In the genomic region with DNA sequence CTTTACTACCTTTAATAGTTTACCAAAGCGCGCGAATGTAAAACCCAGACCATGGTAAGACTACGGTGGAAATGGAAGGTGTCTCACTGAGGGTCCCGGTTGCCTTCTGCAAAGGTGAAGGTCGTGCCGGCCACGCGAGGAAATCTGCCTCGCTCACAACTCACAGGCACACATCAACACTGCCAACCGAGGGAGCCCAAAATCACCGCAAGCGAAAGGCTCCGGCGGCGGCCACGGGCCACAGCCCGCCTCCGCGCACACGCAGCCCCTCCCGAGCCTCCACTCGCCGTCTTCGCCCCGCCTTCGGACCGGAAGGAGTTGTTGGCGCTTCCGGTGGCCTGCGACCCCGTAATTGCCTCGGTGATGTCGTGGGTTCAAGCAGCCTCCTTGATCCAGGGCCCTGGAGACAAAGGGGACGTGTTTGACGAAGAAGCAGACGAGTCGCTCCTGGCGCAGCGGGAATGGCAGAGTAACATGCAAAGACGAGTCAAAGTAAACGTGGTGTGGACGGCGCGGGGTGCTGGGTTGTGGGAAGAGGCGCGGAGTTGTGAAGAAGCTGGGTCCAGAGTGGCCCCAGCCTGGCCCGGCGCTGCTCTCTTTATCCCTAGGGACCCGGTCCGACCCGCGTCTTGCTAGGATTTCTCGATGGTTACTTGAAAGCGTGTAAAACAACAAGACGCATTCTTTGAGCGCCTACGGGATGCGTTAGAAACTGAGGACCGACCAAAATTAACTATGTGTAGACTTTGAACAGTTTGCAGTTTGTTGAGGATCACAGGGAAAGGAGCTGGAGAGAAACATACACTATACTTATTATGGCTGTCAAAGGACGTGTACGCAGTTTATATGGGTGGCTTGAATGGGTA, we compare ENCODE assay signal across 8 cellular contexts. TPM values are rescaled to one million over a fixed set of nuclear protein-coding genes. Genes with fewer than 3 reads are reported as not detected.
DNase-seq lines count a peak whose midpoint lies in the region; ATAC-seq and TF ChIP-seq lines count a peak whose summit lies in the region.

A gene with protein sequence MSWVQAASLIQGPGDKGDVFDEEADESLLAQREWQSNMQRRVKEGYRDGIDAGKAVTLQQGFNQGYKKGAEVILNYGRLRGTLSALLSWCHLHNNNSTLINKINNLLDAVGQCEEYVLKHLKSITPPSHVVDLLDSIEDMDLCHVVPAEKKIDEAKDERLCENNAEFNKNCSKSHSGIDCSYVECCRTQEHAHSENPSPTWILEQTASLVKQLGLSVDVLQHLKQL (plus strand): TSS at position 349 of the 866 bp plus-strand sequence. CDS start 15 bp downstream, at position 364.

- DNase-seq in G401 (ENCODE audit: low spot score) (peak; percentile 88), HAP-1 (ENCODE audit: low spot score in 2 of 2) (peak; percentile 83 to 92), MG63 (peak; percentile 83), SJCRH30 (peak; percentile 90), foreskin keratinocyte (peak in 1 of 2 donors; percentile 60), neural progenitor cell (ENCODE audit: low spot score) (peak; percentile 90), stromal cell of bone marrow (ENCODE audit: low read depth) (peak; percentile 49)
- peak; percentile 76 for DNase-seq in activated gamma-delta T cell treated with anti-CD3 and anti-CD28 coated beads, Interleukin-2, amount 50 U/mL, for 16 hours (ENCODE audit: low read depth)

- peaks cover 13% of the 10 kb centered on the region for H3K4me1 Mint-ChIP-seq in neural progenitor cell

- H3K27ac Mint-ChIP-seq in neural progenitor cell: peak within 1 kb of the TSS; percentile 92

- no peaks in the 10 kb centered on the region for H3K9me3 Mint-ChIP-seq in neural progenitor cell

- peak within 1 kb of the TSS; percentile 82 for H3K4me3 ChIP-seq in HAP-1
- peak within 1 kb of the TSS; percentile 84 for H3K4me3 ChIP-seq in MG63
- H3K4me3 ChIP-seq in SJCRH30: peak within 1 kb of the TSS; percentile 69
- H3K4me3 ChIP-seq in neural progenitor cell: peak within 1 kb of the TSS; percentile 98

- H3K27me3 Mint-ChIP-seq in neural progenitor cell (ENCODE audit: insufficient read depth, low read depth): peaks cover 3% of the 10 kb centered on the region

- peak within 1 kb of the TSS; percentile 97 for H2AFZ ChIP-seq in neural progenitor cell (replicated peaks)

- TF ChIP-seq CTCF in foreskin keratinocyte (conservative IDR thresholded peaks at IDR 0.05) (no peak), neural progenitor cell (IDR thresholded peaks at IDR 0.05) (no peak)

- H3K4me2 ChIP-seq in neural progenitor cell: peak within 1 kb of the TSS; percentile 98

- ATAC-seq in foreskin keratinocyte: peak; percentile 97

- H3F3A ChIP-seq in neural progenitor cell (ENCODE audit: low read depth): no peaks in the 10 kb centered on the region

- H3K36me3 ChIP-seq in HAP-1 (replicated peaks): peaks cover 5% of the 10 kb centered on the region
- peaks cover 9% of the 10 kb centered on the region for H3K36me3 ChIP-seq in MG63
- peaks cover 4% of the 10 kb centered on the region; the same call in 1 of the 2 replicates for H3K36me3 ChIP-seq in SJCRH30
- no peaks in the 10 kb centered on the region for H3K36me3 ChIP-seq in neural progenitor cell

- H3K27ac ChIP-seq in SJCRH30 (peak within 1 kb of the TSS; percentile 46), foreskin keratinocyte (peak within 1 kb of the TSS; percentile 80), neural progenitor cell (peak within 1 kb of the TSS; percentile 36)

- peaks cover 42% of the 10 kb centered on the region for H3K79me2 ChIP-seq in neural progenitor cell (ENCODE audit: low read depth)

- H4K20me1 ChIP-seq in neural progenitor cell (ENCODE audit: low read depth): peaks cover 15% of the 10 kb centered on the region

- peaks cover 9% of the 10 kb centered on the region for H3K36me3 Mint-ChIP-seq in neural progenitor cell

- peaks cover 4% of the 10 kb centered on the region for H3K4me1 ChIP-seq in HAP-1
- peaks cover 3% of the 10 kb centered on the region; the same call in 1 of the 2 replicates for H3K4me1 ChIP-seq in SJCRH30
- H3K4me1 ChIP-seq in foreskin keratinocyte: peaks cover 8% of the 10 kb centered on the region
- H3K4me1 ChIP-seq in neural progenitor cell: peaks cover 15% of the 10 kb centered on the region

- H3K4me3 Mint-ChIP-seq in neural progenitor cell: peak within 1 kb of the TSS; percentile 97

- H3K27me3 ChIP-seq in HAP-1 (ENCODE audit: low read depth) (no peaks in the 10 kb centered on the region; the same call in 1 of the 2 replicates), MG63 (no peaks in the 10 kb centered on the region), SJCRH30 (no peaks in the 10 kb centered on the region), foreskin keratinocyte (no peaks in the 10 kb centered on the region), neural progenitor cell (no peaks in the 10 kb centered on the region)

- in situ Hi-C loops in G401 (cut with HindIII; ENCODE audit: low sequenced_read_pairs): no loop called here
- in situ Hi-C loops in HAP-1 (cut with MboI; ENCODE audit: low sequenced_read_pairs): no loop called here

- H3K9ac ChIP-seq in neural progenitor cell: peak within 1 kb of the TSS; percentile 81

- no peaks in the 10 kb centered on the region for H3K9me3 ChIP-seq in HAP-1
- no peaks in the 10 kb centered on the region for H3K9me3 ChIP-seq in MG63
- H3K9me3 ChIP-seq in SJCRH30 (replicated peaks): no peaks in the 10 kb centered on the region
- no peaks in the 10 kb centered on the region for H3K9me3 ChIP-seq in neural progenitor cell (ENCODE audit: low read depth)

RNA-seq across cellular contexts. Expression of the gene that starts here (rescaled TPM):
- 36.8 and 42.2 TPM in 2 replicates for total RNA-seq in G401 (2014; rRNA removed; shearing (Covaris generic))
- 23.2 and 26.3 TPM in 2 replicates for total RNA-seq in MG63 (2014; rRNA removed; shearing (Covaris generic); ENCODE audit: low replicate concordance)
- total RNA-seq in SJCRH30 (2014; rRNA removed; shearing (Covaris generic)): 35.1 and 38.6 TPM in 2 replicates
- total RNA-seq in foreskin keratinocyte (24.0 and 24.8 TPM in 2 replicates), neural progenitor cell (ENCODE audit: low replicate concordance) (33.6 and 79.3 TPM in 2 replicates)
- polyA plus RNA-seq in foreskin keratinocyte: 22.3 and 24.4 TPM in 2 replicates
